In the genomic region with DNA sequence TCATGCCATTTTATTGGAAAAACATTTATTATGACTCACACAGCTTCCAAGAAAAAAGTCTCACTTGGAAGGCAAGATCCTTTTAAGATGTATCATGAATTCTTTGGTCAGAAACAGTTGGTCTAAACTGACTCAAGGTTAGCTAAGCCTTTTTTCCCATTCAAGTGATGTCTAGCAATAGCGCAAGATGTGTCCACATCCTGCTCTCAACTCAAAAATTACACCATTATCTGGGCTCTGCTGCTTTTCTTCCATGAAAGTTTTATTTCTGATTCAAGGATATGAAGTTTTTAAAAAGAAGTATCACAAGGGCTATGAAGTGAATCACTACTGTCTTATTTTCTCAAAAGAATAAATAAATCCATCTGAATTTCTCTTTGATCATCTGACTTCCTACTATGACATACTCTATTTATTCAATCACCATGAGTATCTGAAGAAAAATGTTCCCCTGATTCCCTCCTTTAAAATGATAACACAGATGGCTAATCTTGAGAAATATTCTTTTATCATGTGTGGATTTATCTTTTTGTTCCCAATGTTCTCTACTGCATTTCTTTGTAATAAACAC, we compare ENCODE assay signal across 11 cellular contexts.
DNase-seq lines count a peak whose midpoint lies in the region; ATAC-seq and TF ChIP-seq lines count a peak whose summit lies in the region.
"Had no signal": no experiment of that assay in that cellular context is flagged by ENCODE, and none has a peak within 500 bp of the region (broad histone marks: within the 10 kb centered on the region; RNA-seq: fewer than 3 reads in every experiment).

No MANE protein-coding gene starts in this region.

- ATAC-seq in HCT116, result no peak
- no peak for ATAC-seq in GM21447 (IDR thresholded peaks at IDR 0.05; ENCODE audit: unreplicated experiment)
- no peak for ATAC-seq in T-cell (replicated peaks in 1 of 4)
- no peak for ATAC-seq in GM18520 (IDR thresholded peaks at IDR 0.05; ENCODE audit: unreplicated experiment)
- ATAC-seq: CD8-positive, alpha-beta T cell; mucosa of descending colon had no signal

- no peak overlapping the region for H3K4me3 Mint-ChIP-seq in T-cell
- H3K4me3 Mint-ChIP-seq: CD8-positive, alpha-beta T cell had no signal

- no peaks in the 10 kb centered on the region for H3K27me3 ChIP-seq in AG04450 (ENCODE audit: control insufficient read depth, insufficient read depth, low read length)
- no peaks in the 10 kb centered on the region for H3K27me3 ChIP-seq in HCT116 (ENCODE audit: insufficient read depth, low read length)

- no peak overlapping the region for H3K27ac Mint-ChIP-seq in T-cell
- H3K27ac Mint-ChIP-seq: CD8-positive, alpha-beta T cell had no signal

- TF ChIP-seq RAD21 in HCT116 (IDR thresholded peaks at IDR 0.05; ENCODE audit: low read depth), result no peak

- intact Hi-C loops in HCT116 (cut with micrococcal nuclease), result no loop called here

- no peak overlapping the region for H3K4me2 ChIP-seq in HCT116 (ENCODE audit: low read length)

- H3K9me3 ChIP-seq in AG04450 (ENCODE audit: control insufficient read depth, insufficient read depth, low read length) (no peaks in the 10 kb centered on the region), HCT116 (ENCODE audit: control insufficient read depth in 1 of 2, insufficient read depth in 1 of 2, low read depth in 1 of 2, low read length in 2 of 2) (no peaks in the 10 kb centered on the region)
- H3K9me3 ChIP-seq: mucosa of descending colon had no signal

- no peak for TF ChIP-seq CTCF in AG04450 (IDR thresholded peaks at IDR 0.05; ENCODE audit: low read depth, low read length)
- no peak for TF ChIP-seq CTCF in HCT116 (IDR thresholded peaks at IDR 0.05 in 2 of 3, conservative IDR thresholded peaks at IDR 0.05 in 1 of 3; ENCODE audit: borderline replicate concordance in 1 of 3, insufficient read depth in 1 of 3, low read depth in 2 of 3, low read length in 2 of 3)

- no peaks in the 10 kb centered on the region for H3K27me3 Mint-ChIP-seq in T-cell

- H3K4me1 ChIP-seq in HCT116 (ENCODE audit: control insufficient read depth in 1 of 2, insufficient read depth in 2 of 2, low read length in 2 of 2), result peaks cover 0 to 4% of the 10 kb centered on the region in 2 experiments; a peak in 2 of 4 replicates

- no peak overlapping the region for H2AFZ ChIP-seq in HCT116 (ENCODE audit: low read depth, low read length, poor library complexity, severe bottlenecking)

- POLR2A ChIA-PET in AG04450 (lab: Yijun Ruan, JAX) (interaction anchor here (0.5 kb wide), 1 partner anchor 34 kb away, joined by 3 read pairs; no protein-coding TSS in a partner anchor), HCT116 (lab: Charles Lee) (no interaction called here), T-cell (lab: Charles Lee) (no interaction called here)

- H3K27ac ChIP-seq in AG04450 (ENCODE audit: low read depth, low read length) (peak overlapping the region; percentile 84), HCT116 (ENCODE audit: low read depth, low read length) (peak overlapping the region; percentile 29; the same call in 1 of the 2 replicates)

- no peaks in the 10 kb centered on the region for H3K9me2 ChIP-seq in HCT116 (ENCODE audit: insufficient read depth)

- RAD21 ChIA-PET in HCT116 (lab: Charles Lee; ENCODE audit: low non-redundant PET in 1 of 2, low total read pairs in 2 of 2, uncharacterized antibody in 2 of 2, unreplicated experiment in 2 of 2), result no interaction called here

- peaks cover 11% of the 10 kb centered on the region for H3K36me3 Mint-ChIP-seq in T-cell

- DNase-seq in AG04450 (ENCODE audit: low read depth, low spot score) (peak; percentile 79), HCT116 (ENCODE audit: low read depth, low spot score) (no peak), amniotic stem cell (lab: John Stamatoyannopoulos, UW) (peak; percentile 59), glomerular visceral epithelial cell (ENCODE audit: extremely low spot score) (peak; percentile 57), T-cell (no peak), NCI-H524 treated with DMSO at 0.1 percent for 48 hours (lab: John Stamatoyannopoulos, UW) (no peak)
- DNase-seq: CD8-positive, alpha-beta T cell; mucosa of descending colon; stimulated activated CD4-positive, alpha-beta T cell treated with anti-CD3 and anti-CD28 coated beads, Interleukin-12 subunit alpha, Interleukin-12 subunit beta, amount 100 ng/mL, for 4 hours had no signal

- H3K4me1 Mint-ChIP-seq in T-cell, result no peaks in the 10 kb centered on the region

- no TSS peak for BruUV-seq in HCT116 (replicated peaks; lab: Mats Ljungman, UMichigan)

- CTCF ChIA-PET in AG04450 (lab: Charles Lee) (no interaction called here), HCT116 (lab: Charles Lee) (no interaction called here), T-cell (lab: Charles Lee) (no interaction called here)

- H3K9me3 Mint-ChIP-seq in T-cell, result peaks cover 0 to 2% (median 0%) of the 10 kb centered on the region in 3 donors
- H3K9me3 Mint-ChIP-seq: CD8-positive, alpha-beta T cell had no signal

- H3K36me3 ChIP-seq in HCT116 (ENCODE audit: control insufficient read depth in 1 of 2, insufficient read depth in 2 of 2, low read length in 2 of 2), result no peaks in the 10 kb centered on the region

- no peak overlapping the region for H3K9ac ChIP-seq in HCT116 (ENCODE audit: low read length)

- no peak for TF ChIP-seq POLR2A in HCT116 (IDR thresholded peaks at IDR 0.05; ENCODE audit: borderline replicate concordance, extremely low read depth, insufficient read depth, insufficient read length)

- H3K4me3 ChIP-seq in AG04450 (ENCODE audit: low read depth, low read length) (peak overlapping the region; percentile 8), HCT116 (replicated peaks in 1 of 2; ENCODE audit: low read depth in 1 of 2, low read length in 2 of 2) (no peak overlapping the region)
- H3K4me3 ChIP-seq: mucosa of descending colon had no signal

- no peaks in the 10 kb centered on the region for H3K79me2 ChIP-seq in HCT116 (ENCODE audit: insufficient read depth, low read length)

- H4K20me1 ChIP-seq in HCT116 (ENCODE audit: insufficient read depth), result no peaks in the 10 kb centered on the region

TF ChIP-seq in HCT116, 20 proteins besides CTCF, POLR2A, EP300 and RAD21:
- TF ChIP-seq JUND (IDR thresholded peaks at IDR 0.05) (no peak), CEBPB (IDR thresholded peaks at IDR 0.05; ENCODE audit: low read depth) (no peak), SIN3A (IDR thresholded peaks at IDR 0.05; ENCODE audit: low read depth) (no peak), ZBTB33 (IDR thresholded peaks at IDR 0.05; ENCODE audit: extremely low read depth, insufficient replicate concordance, low read length) (no peak), ELF1 (IDR thresholded peaks at IDR 0.05; ENCODE audit: borderline replicate concordance, low read depth) (no peak), FOSL1 (IDR thresholded peaks at IDR 0.05; ENCODE audit: low read depth) (no peak), EGR1 (IDR thresholded peaks at IDR 0.05; ENCODE audit: low read depth) (no peak), SP1 (IDR thresholded peaks at IDR 0.05; ENCODE audit: low read depth) (no peak), SRF (IDR thresholded peaks at IDR 0.05; ENCODE audit: low read depth) (no peak), ZNF274 (IDR thresholded peaks at IDR 0.05; ENCODE audit: low read depth, low read length) (no peak), EZH2phosphoT487 (IDR thresholded peaks at IDR 0.05; ENCODE audit: borderline replicate concordance) (no peak), TCF7L2 (IDR thresholded peaks at IDR 0.05; ENCODE audit: borderline replicate concordance, extremely low read depth, insufficient read depth, insufficient read length) (no peak), CBX3 (IDR thresholded peaks at IDR 0.05; ENCODE audit: low read depth) (no peak)
- TF ChIP-seq, protein P1, sequence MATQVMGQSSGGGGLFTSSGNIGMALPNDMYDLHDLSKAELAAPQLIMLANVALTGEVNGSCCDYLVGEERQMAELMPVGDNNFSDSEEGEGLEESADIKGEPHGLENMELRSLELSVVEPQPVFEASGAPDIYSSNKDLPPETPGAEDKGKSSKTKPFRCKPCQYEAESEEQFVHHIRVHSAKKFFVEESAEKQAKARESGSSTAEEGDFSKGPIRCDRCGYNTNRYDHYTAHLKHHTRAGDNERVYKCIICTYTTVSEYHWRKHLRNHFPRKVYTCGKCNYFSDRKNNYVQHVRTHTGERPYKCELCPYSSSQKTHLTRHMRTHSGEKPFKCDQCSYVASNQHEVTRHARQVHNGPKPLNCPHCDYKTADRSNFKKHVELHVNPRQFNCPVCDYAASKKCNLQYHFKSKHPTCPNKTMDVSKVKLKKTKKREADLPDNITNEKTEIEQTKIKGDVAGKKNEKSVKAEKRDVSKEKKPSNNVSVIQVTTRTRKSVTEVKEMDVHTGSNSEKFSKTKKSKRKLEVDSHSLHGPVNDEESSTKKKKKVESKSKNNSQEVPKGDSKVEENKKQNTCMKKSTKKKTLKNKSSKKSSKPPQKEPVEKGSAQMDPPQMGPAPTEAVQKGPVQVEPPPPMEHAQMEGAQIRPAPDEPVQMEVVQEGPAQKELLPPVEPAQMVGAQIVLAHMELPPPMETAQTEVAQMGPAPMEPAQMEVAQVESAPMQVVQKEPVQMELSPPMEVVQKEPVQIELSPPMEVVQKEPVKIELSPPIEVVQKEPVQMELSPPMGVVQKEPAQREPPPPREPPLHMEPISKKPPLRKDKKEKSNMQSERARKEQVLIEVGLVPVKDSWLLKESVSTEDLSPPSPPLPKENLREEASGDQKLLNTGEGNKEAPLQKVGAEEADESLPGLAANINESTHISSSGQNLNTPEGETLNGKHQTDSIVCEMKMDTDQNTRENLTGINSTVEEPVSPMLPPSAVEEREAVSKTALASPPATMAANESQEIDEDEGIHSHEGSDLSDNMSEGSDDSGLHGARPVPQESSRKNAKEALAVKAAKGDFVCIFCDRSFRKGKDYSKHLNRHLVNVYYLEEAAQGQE (IDR thresholded peaks at IDR 0.05; ENCODE audit: low read depth), result no peak
- TF ChIP-seq, protein P2, sequence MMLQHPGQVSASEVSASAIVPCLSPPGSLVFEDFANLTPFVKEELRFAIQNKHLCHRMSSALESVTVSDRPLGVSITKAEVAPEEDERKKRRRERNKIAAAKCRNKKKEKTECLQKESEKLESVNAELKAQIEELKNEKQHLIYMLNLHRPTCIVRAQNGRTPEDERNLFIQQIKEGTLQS (IDR thresholded peaks at IDR 0.05), result no peak

Comparison
In these comparisons a context has a peak if more than half of its experiments do, and no peak if none do; other contexts are left out.
1. DNase-seq: peak in AG04450 (single experiment), amniotic stem cell (single experiment) and glomerular visceral epithelial cell (single experiment); none in HCT116 (single experiment), T-cell (0 of 34) and NCI-H524 treated with DMSO at 0.1 percent for 48 hours (single experiment).